ENCODE assay signal across 1 cellular context in the genomic region with DNA sequence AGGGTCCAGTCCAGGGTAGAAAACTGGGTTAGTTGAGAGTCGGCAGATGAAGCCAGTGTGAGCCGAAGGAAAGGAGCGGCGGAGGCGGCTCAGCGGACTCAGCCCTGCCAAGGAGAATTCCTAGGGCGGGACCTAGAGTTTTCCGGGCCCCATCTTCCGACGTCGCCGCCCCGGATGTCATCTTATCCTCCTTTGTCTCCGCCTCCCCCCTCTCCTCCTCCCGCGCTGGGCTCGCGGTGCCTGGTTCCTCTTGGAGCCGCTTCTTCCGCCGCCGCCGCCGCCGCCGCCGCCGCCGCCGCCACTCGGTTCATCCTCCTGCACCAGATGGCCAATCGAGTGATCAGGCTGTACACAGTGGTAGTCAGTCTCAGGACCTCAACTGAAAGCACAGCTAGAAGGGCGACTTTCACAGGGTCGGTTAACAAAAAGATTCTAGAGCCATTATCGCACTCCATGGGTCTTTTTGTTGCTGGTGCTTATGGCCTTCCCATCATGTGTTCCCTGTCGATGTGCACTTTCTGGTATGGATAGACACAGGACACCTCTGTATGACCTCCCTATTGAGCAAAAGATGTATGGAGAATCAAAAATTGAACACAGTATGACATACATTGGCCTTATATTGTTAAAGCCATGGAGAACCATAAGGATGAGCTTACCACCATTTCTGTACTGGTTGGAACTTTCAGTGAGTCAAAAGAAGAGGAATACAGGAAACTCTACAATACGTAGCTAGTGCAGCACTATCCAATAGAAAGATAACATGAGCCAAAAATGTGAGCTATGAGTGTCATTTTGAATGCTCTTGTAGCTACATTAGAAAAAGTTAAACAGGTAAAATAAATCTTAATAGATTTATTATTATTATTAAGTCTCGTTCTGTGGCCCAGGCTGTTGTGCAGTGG.
TF ChIP-seq lines count a peak whose summit lies in the region.

No MANE protein-coding gene starts in this region.

TF ChIP-seq in IMR-90, 13 proteins besides CTCF, POLR2A, EP300 and RAD21:
- TF ChIP-seq MXI1 (IDR thresholded peaks at IDR 0.05; ENCODE audit: borderline replicate concordance, low read depth, low read length) = no peak
- TF ChIP-seq MAZ (IDR thresholded peaks at IDR 0.05; ENCODE audit: borderline replicate concordance, low read depth, low read length) = peak; percentile 29; the same call in 1 of the 2 replicates
- TF ChIP-seq CEBPB (IDR thresholded peaks at IDR 0.05; ENCODE audit: low read depth, low read length) = no peak
